8 cellular contexts compared by ENCODE assay signal in genomic region chr2:152573168-152573567, GRCh38.
DNase-seq lines count a peak whose midpoint lies in the region; ATAC-seq and TF ChIP-seq lines count a peak whose summit lies in the region.

No MANE protein-coding gene starts in this region.

- TF ChIP-seq CTCF in sigmoid colon (IDR thresholded peaks at IDR 0.05) = no peak

- no peaks in the 10 kb centered on the region for H3K9me3 ChIP-seq in sigmoid colon

- no peaks in the 10 kb centered on the region for H3K36me3 Mint-ChIP-seq in immature natural killer cell
- H3K36me3 Mint-ChIP-seq in stimulated activated memory B cell treated with anti-CD40 and anti-IgM and Interleukin-4, amounts not matched to agents 10 μg/mL and 1 μg/mL and 100 μg/mL, for 72 hours = no peaks in the 10 kb centered on the region

- TF ChIP-seq EP300 in sigmoid colon (IDR thresholded peaks at IDR 0.05) = peak in 1 of 4 donors; percentile 14

- no peak overlapping the region for H3K27ac ChIP-seq in sigmoid colon

- peak; percentile 94 for DNase-seq in EL
- DNase-seq in HK-2 (ENCODE audit: unreplicated experiment) = peak; percentile 44
- DNase-seq in activated T-cell treated with anti-CD3 and anti-CD28 coated beads for 48 hours (ENCODE audit: low read depth) = peak; percentile 28
- peak; percentile 38 to 46 (median 43) for DNase-seq in immature natural killer cell
- DNase-seq in activated gamma-delta T cell treated with Interleukin-2 at 50 U/mL for 16 hours = no peak
- DNase-seq in sigmoid colon = no peak

- no peaks in the 10 kb centered on the region for H3K27me3 ChIP-seq in sigmoid colon

- no peak overlapping the region for H3K4me3 ChIP-seq in sigmoid colon

- intact Hi-C loops in sigmoid colon (cut with DNase I) = no loop called here

- H3K9me3 Mint-ChIP-seq in immature natural killer cell = no peaks in the 10 kb centered on the region
- no peaks in the 10 kb centered on the region for H3K9me3 Mint-ChIP-seq in stimulated activated memory B cell treated with anti-CD40 and anti-IgM and Interleukin-4, amounts not matched to agents 10 μg/mL and 1 μg/mL and 100 μg/mL, for 72 hours

- peak; percentile 97 for ATAC-seq in GM21360 (IDR thresholded peaks at IDR 0.05; ENCODE audit: unreplicated experiment)
- ATAC-seq in stimulated activated memory B cell treated with anti-CD40 and anti-IgM and Interleukin-4, amounts not matched to agents 10 μg/mL and 1 μg/mL and 100 μg/mL, for 72 hours = peak; percentile 85

- no peak for TF ChIP-seq POLR2A in sigmoid colon (IDR thresholded peaks at IDR 0.05)

- no peaks in the 10 kb centered on the region for H3K36me3 ChIP-seq in sigmoid colon

- peaks cover 0 to 7% (median 0%) of the 10 kb centered on the region in 3 donors for H3K27me3 Mint-ChIP-seq in immature natural killer cell (ENCODE audit: low read depth in 3 of 3)
- H3K27me3 Mint-ChIP-seq in stimulated activated memory B cell treated with anti-CD40 and anti-IgM and Interleukin-4, amounts not matched to agents 10 μg/mL and 1 μg/mL and 100 μg/mL, for 72 hours = no peaks in the 10 kb centered on the region

- WGBS in sigmoid colon, 2 donors = 67 to 70% methylated on average over 4 of the region's 4 CpGs

- H3K27ac Mint-ChIP-seq in immature natural killer cell = peak overlapping the region in 4 of 6 donors; percentile 30 to 82 (median 57)
- no peak overlapping the region for H3K27ac Mint-ChIP-seq in stimulated activated memory B cell treated with anti-CD40 and anti-IgM and Interleukin-4, amounts not matched to agents 10 μg/mL and 1 μg/mL and 100 μg/mL, for 72 hours

- peak overlapping the region in 4 of 5 donors; percentile 20 to 69 (median 46) for H3K4me3 Mint-ChIP-seq in immature natural killer cell
- no peak overlapping the region for H3K4me3 Mint-ChIP-seq in stimulated activated memory B cell treated with anti-CD40 and anti-IgM and Interleukin-4, amounts not matched to agents 10 μg/mL and 1 μg/mL and 100 μg/mL, for 72 hours

- H3K4me1 ChIP-seq in sigmoid colon = peaks cover 0 to 4% (median 2%) of the 10 kb centered on the region in 4 donors

- peaks cover 17 to 29% of the 10 kb centered on the region in 2 donors for H3K4me1 Mint-ChIP-seq in immature natural killer cell
- no peaks in the 10 kb centered on the region for H3K4me1 Mint-ChIP-seq in stimulated activated memory B cell treated with anti-CD40 and anti-IgM and Interleukin-4, amounts not matched to agents 10 μg/mL and 1 μg/mL and 100 μg/mL, for 72 hours

Comparison
In these comparisons a context has a peak if more than half of its experiments do, and no peak if none do; other contexts are left out.
1. DNase-seq: peak in EL (single experiment), HK-2 (single experiment), activated T-cell treated with anti-CD3 and anti-CD28 coated beads for 48 hours (single experiment) and immature natural killer cell (3 of 3); none in activated gamma-delta T cell treated with Interleukin-2 at 50 U/mL for 16 hours (single experiment) and sigmoid colon (single experiment).